ENCODE assay signal across 10 cellular contexts in the genomic region with DNA sequence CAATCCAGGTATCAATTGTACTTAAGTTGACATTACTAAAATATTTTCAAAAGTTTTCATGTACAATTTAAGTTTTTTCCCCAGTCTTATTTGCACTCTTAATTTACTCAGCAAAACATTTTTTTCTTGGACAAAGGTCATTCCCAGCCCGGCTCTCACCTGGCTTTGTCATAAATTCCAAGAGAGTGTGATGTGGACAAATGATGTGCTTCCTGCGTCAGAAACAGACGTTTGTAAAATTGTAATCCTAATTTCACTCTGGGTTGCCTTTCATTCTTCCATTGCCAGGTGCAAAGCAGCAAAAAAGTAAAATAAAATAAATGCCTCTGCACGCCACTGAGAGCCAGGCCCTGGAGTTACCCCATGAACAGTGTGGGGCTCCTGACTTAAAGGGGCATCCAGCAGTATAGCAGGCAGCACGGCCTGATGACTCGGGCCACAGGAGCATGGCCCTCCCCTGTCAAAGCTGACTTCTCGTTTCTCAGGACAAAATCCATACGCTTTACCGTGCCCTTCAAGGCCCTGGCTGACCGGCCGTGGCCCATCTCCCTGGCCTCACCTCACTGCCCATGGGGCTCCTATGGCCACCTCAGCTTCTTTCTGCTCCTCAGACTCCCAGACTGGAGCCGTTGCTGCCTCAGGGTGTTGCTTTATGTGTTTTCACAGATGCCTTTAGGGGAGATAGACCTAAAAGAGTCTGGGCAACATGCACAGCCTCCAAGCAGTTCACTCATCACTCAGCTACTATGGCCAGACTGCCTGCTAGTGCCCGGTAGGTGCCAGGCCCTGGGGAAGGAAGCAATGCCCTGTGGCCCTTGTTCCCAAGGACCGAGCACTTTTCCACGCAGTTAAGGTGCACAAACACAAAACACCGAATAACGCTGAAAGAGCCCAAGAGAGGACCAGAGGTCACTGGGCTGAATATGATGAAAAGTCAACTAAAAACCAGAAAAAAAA. TPM values are rescaled to one million over a fixed set of nuclear protein-coding genes. Genes with fewer than 3 reads are reported as not detected.
DNase-seq lines count a peak whose midpoint lies in the region; ATAC-seq and TF ChIP-seq lines count a peak whose summit lies in the region.
"Had no signal": no experiment of that assay in that cellular context is flagged by ENCODE, and none has a peak within 500 bp of the region (broad histone marks: within the 10 kb centered on the region; RNA-seq: fewer than 3 reads in every experiment).

No MANE protein-coding gene starts in this region.

- no peak for TF ChIP-seq CTCF in CD8-positive, alpha-beta T cell (IDR thresholded peaks at IDR 0.05)
- TF ChIP-seq CTCF in natural killer cell (IDR thresholded peaks at IDR 0.05), result no peak

- no peaks in the 10 kb centered on the region for H3K36me3 ChIP-seq in CD8-positive, alpha-beta T cell (ENCODE audit: insufficient read depth, low read length)

- no peaks in the 10 kb centered on the region for H3K27me3 ChIP-seq in CD8-positive, alpha-beta T cell (ENCODE audit: insufficient read depth, low read length)

- no peaks in the 10 kb centered on the region for H3K9me3 ChIP-seq in CD8-positive, alpha-beta T cell (ENCODE audit: low read length)

- ATAC-seq in CD8-positive, alpha-beta T cell, result no peak
- ATAC-seq in GM21619 (IDR thresholded peaks at IDR 0.05; ENCODE audit: unreplicated experiment) (peak; percentile 24), natural killer cell (no peak), HG02642 (IDR thresholded peaks at IDR 0.05; ENCODE audit: poor library complexity, unreplicated experiment) (no peak), GM19328 (IDR thresholded peaks at IDR 0.05; ENCODE audit: unreplicated experiment) (no peak)
- no peak for ATAC-seq in activated T-helper 17 cell treated with anti-CD3 and anti-CD28 coated beads, Interleukin-2, amount 50 U/mL, for 72 hours (replicated peaks)

- no peaks in the 10 kb centered on the region for H3K9me3 Mint-ChIP-seq in CD8-positive, alpha-beta T cell
- H3K9me3 Mint-ChIP-seq in activated T-helper 17 cell treated with anti-CD3 and anti-CD28 coated beads, Interleukin-2, amount 50 U/mL, for 72 hours, result no peaks in the 10 kb centered on the region
- H3K9me3 Mint-ChIP-seq in natural killer cell, result no peaks in the 10 kb centered on the region

- H3K36me3 Mint-ChIP-seq in CD8-positive, alpha-beta T cell, result peaks cover 4% of the 10 kb centered on the region
- H3K36me3 Mint-ChIP-seq in activated T-helper 17 cell treated with anti-CD3 and anti-CD28 coated beads, Interleukin-2, amount 50 U/mL, for 72 hours (ENCODE audit: low read depth), result peaks cover 27% of the 10 kb centered on the region
- no peaks in the 10 kb centered on the region for H3K36me3 Mint-ChIP-seq in natural killer cell

- peak overlapping the region; percentile 92 for H3K27ac Mint-ChIP-seq in CD8-positive, alpha-beta T cell
- H3K27ac Mint-ChIP-seq in activated T-helper 17 cell treated with anti-CD3 and anti-CD28 coated beads, Interleukin-2, amount 50 U/mL, for 72 hours, result peak overlapping the region; percentile 93
- H3K27ac Mint-ChIP-seq in natural killer cell, result peak overlapping the region; percentile 94 to 96

- no peaks in the 10 kb centered on the region for H3K27me3 Mint-ChIP-seq in CD8-positive, alpha-beta T cell (ENCODE audit: low read depth)
- no peaks in the 10 kb centered on the region for H3K27me3 Mint-ChIP-seq in activated T-helper 17 cell treated with anti-CD3 and anti-CD28 coated beads, Interleukin-2, amount 50 U/mL, for 72 hours
- no peaks in the 10 kb centered on the region for H3K27me3 Mint-ChIP-seq in natural killer cell (ENCODE audit: low read depth in 2 of 2)

- POLR2A ChIA-PET in CD8-positive, alpha-beta T cell (lab: Charles Lee), result interaction anchor here (0.9 to 3.2 kb wide), 4 partner anchors 8 to 121 kb away, joined by 6 to 18 read pairs (median 12); partner anchors contain the start of genes RALB and TMEM185B

- H3K4me1 Mint-ChIP-seq in CD8-positive, alpha-beta T cell (ENCODE audit: low read depth), result peaks cover 66% of the 10 kb centered on the region
- H3K4me1 Mint-ChIP-seq in activated T-helper 17 cell treated with anti-CD3 and anti-CD28 coated beads, Interleukin-2, amount 50 U/mL, for 72 hours, result peaks cover 24% of the 10 kb centered on the region
- peaks cover 28 to 45% of the 10 kb centered on the region in 2 donors for H3K4me1 Mint-ChIP-seq in natural killer cell

- H3K4me1 ChIP-seq in CD8-positive, alpha-beta T cell (ENCODE audit: insufficient read depth, low read length), result peaks cover 43% of the 10 kb centered on the region

- CTCF ChIA-PET in CD8-positive, alpha-beta T cell (lab: Charles Lee), result interaction anchor here (0.9 to 2.5 kb wide), 3 partner anchors 8 to 82 kb away, joined by 3 to 11 read pairs (median 4); partner anchors contain the start of gene TMEM185B

- no peak overlapping the region for H3K27ac ChIP-seq in CD8-positive, alpha-beta T cell (ENCODE audit: low read depth, low read length)

- intact Hi-C loops in CD8-positive, alpha-beta T cell (cut with DNase I, micrococcal nuclease), result no loop called here
- intact Hi-C loops in natural killer cell (cut with micrococcal nuclease), result no loop called here

- DNase-seq in CD8-positive, alpha-beta T cell, result no peak
- DNase-seq in natural killer cell (no peak), SW480 (ENCODE audit: low spot score) (no peak), NCI-H187 (lab: John Stamatoyannopoulos, UW) (no peak)
- DNase-seq: DMS 273 treated with DMSO at 0.1 percent for 48 hours, NCI-H345 had no signal

- H3K4me3 ChIP-seq in CD8-positive, alpha-beta T cell (ENCODE audit: low read depth, low read length), result peak overlapping the region; percentile 59

- peak overlapping the region; percentile 93 for H3K4me3 Mint-ChIP-seq in CD8-positive, alpha-beta T cell
- peak overlapping the region; percentile 85 for H3K4me3 Mint-ChIP-seq in activated T-helper 17 cell treated with anti-CD3 and anti-CD28 coated beads, Interleukin-2, amount 50 U/mL, for 72 hours
- H3K4me3 Mint-ChIP-seq in natural killer cell, result peak overlapping the region; percentile 90

RNA-seq across cellular contexts. Expression of gene TMEM185B, which starts 7.6 kb away (rescaled TPM):
- 10 to 100 TPM; 21.3 to 23.5 TPM for total RNA-seq in CD8-positive, alpha-beta T cell
- total RNA-seq in activated T-helper 17 cell treated with anti-CD3 and anti-CD28 coated beads, Interleukin-2, amount 50 U/mL, for 72 hours, result 10 to 100 TPM; 28.0 to 31.2 TPM
- 10 to 100 TPM; 19.9 to 25.2 (median 19.9) TPM for total RNA-seq in natural killer cell

RNA-seq across cellular contexts. Expression of gene RALB, which starts 21.9 kb away (rescaled TPM):
- total RNA-seq in CD8-positive, alpha-beta T cell, result 1 to 10 TPM; 3.1 to 3.2 TPM
- 10 to 100 TPM; 77.4 to 91.9 TPM for total RNA-seq in activated T-helper 17 cell treated with anti-CD3 and anti-CD28 coated beads, Interleukin-2, amount 50 U/mL, for 72 hours
- total RNA-seq in natural killer cell, result 10 to 100 TPM; 21.0 to 25.9 (median 25.4) TPM

Comparison
In these comparisons a context has a peak if more than half of its experiments do, and no peak if none do; other contexts are left out.
1. RNA of gene RALB, which starts 21.9 kb away (total RNA-seq): 77.4 to 91.9 TPM in activated T-helper 17 cell treated with anti-CD3 and anti-CD28 coated beads, Interleukin-2, amount 50 U/mL, for 72 hours and 21.0 to 25.9 TPM in natural killer cell; 3.1 to 3.2 TPM in CD8-positive, alpha-beta T cell; every median in the first group is over 4 times any median in the second.
2. Peak in every context shown above with its lines, with median percentiles within 50 percentile points of each other: H3K27ac Mint-ChIP-seq and H3K4me3 Mint-ChIP-seq.